In the genomic region with DNA sequence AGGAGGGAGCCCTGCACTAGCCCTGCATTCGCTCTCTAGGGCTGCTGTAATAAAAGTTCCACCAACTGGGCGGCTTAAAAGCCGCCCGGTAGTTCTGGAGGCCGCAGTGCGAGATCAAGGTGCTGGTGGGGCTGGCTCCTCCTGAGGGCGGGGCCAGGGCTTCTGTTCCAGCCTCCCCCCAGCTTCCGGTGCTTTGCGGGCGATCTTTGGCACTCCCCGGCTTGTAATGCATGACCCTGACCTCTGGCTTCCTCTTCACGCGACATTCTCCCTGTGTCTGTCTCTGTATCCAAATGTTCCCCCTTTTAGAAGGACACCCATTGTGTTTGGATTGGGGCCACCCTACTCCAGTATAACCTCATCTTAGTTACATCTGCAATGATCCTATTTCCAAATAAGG, we compare ENCODE assay signal across 1 cellular context.
A peak's percentile ranks its signal among the peaks of the same experiment; 100 is the strongest.
TF ChIP-seq lines count a peak whose summit lies in the region.

No MANE protein-coding gene starts in this region.

TF ChIP-seq in HepG2, 621 proteins besides CTCF, POLR2A, EP300 and RAD21 (continued from another document and continues in another):
- TF ChIP-seq ARID4A (CRISPR knock-in tag; IDR thresholded peaks at IDR 0.05; ENCODE audit: borderline replicate concordance) (no peak), ZBTB25 (CRISPR knock-in tag; IDR thresholded peaks at IDR 0.05) (0 out of 2 replicates have a peak, but pooled peaks have one; percentile 34), ZSCAN25 (CRISPR knock-in tag; IDR thresholded peaks at IDR 0.05) (no peak), ZFP41 (CRISPR knock-in tag; IDR thresholded peaks at IDR 0.05; ENCODE audit: borderline replicate concordance) (no peak), HHEX (CRISPR knock-in tag; IDR thresholded peaks at IDR 0.05) (0 out of 2 replicates have a peak, but pooled peaks have one; percentile 24), ZNF431 (CRISPR knock-in tag; IDR thresholded peaks at IDR 0.05; ENCODE audit: borderline replicate concordance, low read depth) (no peak), RXRA (CRISPR knock-in tag; IDR thresholded peaks at IDR 0.05) (0 out of 2 replicates have a peak, but pooled peaks have one; percentile 42), FOXO1 (CRISPR knock-in tag; IDR thresholded peaks at IDR 0.05) (no peak), ZFYVE20 (CRISPR knock-in tag; IDR thresholded peaks at IDR 0.05; ENCODE audit: borderline replicate concordance, low read depth) (no peak), HOMEZ (CRISPR knock-in tag; IDR thresholded peaks at IDR 0.05; ENCODE audit: low read depth) (peak; percentile 78; the same call in 1 of the 2 replicates), MBD4 (IDR thresholded peaks at IDR 0.05; ENCODE audit: borderline replicate concordance, low read length) (no peak), GABPB1 (CRISPR knock-in tag; IDR thresholded peaks at IDR 0.05) (peak; percentile 81), ZNF879 (CRISPR knock-in tag; IDR thresholded peaks at IDR 0.05) (no peak), RXRB (CRISPR knock-in tag; IDR thresholded peaks at IDR 0.05; ENCODE audit: borderline replicate concordance) (peak; percentile 25; the same call in 1 of the 2 replicates), KDM5B (CRISPR knock-in tag; IDR thresholded peaks at IDR 0.05; ENCODE audit: borderline replicate concordance) (no peak), FOXP4 (CRISPR knock-in tag; IDR thresholded peaks at IDR 0.05) (0 out of 2 replicates have a peak, but pooled peaks have one; percentile 22), ZNF160 (CRISPR knock-in tag; IDR thresholded peaks at IDR 0.05) (no peak), GMEB2 (CRISPR knock-in tag; IDR thresholded peaks at IDR 0.05; ENCODE audit: low read depth) (no peak), ZNF546 (CRISPR knock-in tag; conservative IDR thresholded peaks at IDR 0.05) (no peak), ZBTB21 (CRISPR knock-in tag; IDR thresholded peaks at IDR 0.05) (no peak), FLYWCH1 (CRISPR knock-in tag; IDR thresholded peaks at IDR 0.05) (no peak), ZNF350 (CRISPR knock-in tag; IDR thresholded peaks at IDR 0.05; ENCODE audit: borderline replicate concordance, low read depth) (0 out of 2 replicates have a peak, but pooled peaks have one; percentile 18), TEAD3 (CRISPR knock-in tag; optimal IDR thresholded peaks at IDR 0.05; ENCODE audit: borderline replicate concordance) (peak; percentile 7), CENPX (CRISPR knock-in tag; IDR thresholded peaks at IDR 0.05) (no peak), NRL (CRISPR knock-in tag; IDR thresholded peaks at IDR 0.05; ENCODE audit: borderline replicate concordance) (no peak), ZNF850 (CRISPR knock-in tag; conservative IDR thresholded peaks at IDR 0.05) (no peak), POGZ (CRISPR knock-in tag; IDR thresholded peaks at IDR 0.05) (peak; percentile 74), LCORL (IDR thresholded peaks at IDR 0.05) (no peak), LCORL (CRISPR knock-in tag; IDR thresholded peaks at IDR 0.05) (peak; percentile 13; the same call in 1 of the 2 replicates), KAT8 (CRISPR knock-in tag; IDR thresholded peaks at IDR 0.05) (0 out of 2 replicates have a peak, but pooled peaks have one; percentile 35), ZNF543 (CRISPR knock-in tag; IDR thresholded peaks at IDR 0.05) (no peak), SUZ12 (IDR thresholded peaks at IDR 0.05; ENCODE audit: low read depth, low read length) (no peak), ERF (CRISPR knock-in tag; IDR thresholded peaks at IDR 0.05) (peak; percentile 73; the same call in 1 of the 2 replicates), ZBTB44 (CRISPR knock-in tag; IDR thresholded peaks at IDR 0.05) (no peak)
- TF ChIP-seq, protein P1, sequence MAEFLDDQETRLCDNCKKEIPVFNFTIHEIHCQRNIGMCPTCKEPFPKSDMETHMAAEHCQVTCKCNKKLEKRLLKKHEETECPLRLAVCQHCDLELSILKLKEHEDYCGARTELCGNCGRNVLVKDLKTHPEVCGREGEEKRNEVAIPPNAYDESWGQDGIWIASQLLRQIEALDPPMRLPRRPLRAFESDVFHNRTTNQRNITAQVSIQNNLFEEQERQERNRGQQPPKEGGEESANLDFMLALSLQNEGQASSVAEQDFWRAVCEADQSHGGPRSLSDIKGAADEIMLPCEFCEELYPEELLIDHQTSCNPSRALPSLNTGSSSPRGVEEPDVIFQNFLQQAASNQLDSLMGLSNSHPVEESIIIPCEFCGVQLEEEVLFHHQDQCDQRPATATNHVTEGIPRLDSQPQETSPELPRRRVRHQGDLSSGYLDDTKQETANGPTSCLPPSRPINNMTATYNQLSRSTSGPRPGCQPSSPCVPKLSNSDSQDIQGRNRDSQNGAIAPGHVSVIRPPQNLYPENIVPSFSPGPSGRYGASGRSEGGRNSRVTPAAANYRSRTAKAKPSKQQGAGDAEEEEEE (CRISPR knock-in tag; IDR thresholded peaks at IDR 0.05; ENCODE audit: borderline replicate concordance), result no peak
- TF ChIP-seq, protein P2, sequence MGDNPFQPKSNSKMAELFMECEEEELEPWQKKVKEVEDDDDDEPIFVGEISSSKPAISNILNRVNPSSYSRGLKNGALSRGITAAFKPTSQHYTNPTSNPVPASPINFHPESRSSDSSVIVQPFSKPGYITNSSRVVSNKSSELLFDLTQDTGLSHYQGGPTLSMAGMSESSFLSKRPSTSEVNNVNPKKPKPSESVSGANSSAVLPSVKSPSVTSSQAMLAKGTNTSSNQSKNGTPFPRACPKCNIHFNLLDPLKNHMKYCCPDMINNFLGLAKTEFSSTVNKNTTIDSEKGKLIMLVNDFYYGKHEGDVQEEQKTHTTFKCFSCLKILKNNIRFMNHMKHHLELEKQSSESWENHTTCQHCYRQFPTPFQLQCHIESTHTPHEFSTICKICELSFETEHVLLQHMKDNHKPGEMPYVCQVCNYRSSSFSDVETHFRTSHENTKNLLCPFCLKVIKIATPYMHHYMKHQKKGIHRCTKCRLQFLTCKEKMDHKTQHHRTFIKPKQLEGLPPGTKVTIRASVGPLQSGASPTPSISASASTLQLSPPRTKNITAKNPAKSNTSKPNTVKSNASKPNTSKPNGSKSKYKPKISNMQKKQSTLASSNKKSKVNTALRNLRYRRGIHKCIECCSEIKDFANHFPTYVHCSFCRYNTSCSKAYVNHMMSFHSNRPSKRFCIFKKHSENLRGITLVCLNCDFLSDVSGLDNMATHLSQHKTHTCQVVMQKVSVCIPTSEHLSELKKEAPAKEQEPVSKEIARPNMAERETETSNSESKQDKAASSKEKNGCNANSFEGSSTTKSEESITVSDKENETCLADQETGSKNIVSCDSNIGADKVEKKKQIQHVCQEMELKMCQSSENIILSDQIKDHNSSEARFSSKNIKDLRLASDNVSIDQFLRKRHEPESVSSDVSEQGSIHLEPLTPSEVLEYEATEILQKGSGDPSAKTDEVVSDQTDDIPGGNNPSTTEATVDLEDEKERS (CRISPR knock-in tag; IDR thresholded peaks at IDR 0.05), result no peak
- TF ChIP-seq, protein P3, sequence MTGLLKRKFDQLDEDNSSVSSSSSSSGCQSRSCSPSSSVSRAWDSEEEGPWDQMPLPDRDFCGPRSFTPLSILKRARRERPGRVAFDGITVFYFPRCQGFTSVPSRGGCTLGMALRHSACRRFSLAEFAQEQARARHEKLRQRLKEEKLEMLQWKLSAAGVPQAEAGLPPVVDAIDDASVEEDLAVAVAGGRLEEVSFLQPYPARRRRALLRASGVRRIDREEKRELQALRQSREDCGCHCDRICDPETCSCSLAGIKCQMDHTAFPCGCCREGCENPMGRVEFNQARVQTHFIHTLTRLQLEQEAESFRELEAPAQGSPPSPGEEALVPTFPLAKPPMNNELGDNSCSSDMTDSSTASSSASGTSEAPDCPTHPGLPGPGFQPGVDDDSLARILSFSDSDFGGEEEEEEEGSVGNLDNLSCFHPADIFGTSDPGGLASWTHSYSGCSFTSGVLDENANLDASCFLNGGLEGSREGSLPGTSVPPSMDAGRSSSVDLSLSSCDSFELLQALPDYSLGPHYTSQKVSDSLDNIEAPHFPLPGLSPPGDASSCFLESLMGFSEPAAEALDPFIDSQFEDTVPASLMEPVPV (CRISPR knock-in tag; IDR thresholded peaks at IDR 0.05), result no peak
- TF ChIP-seq, protein P4, sequence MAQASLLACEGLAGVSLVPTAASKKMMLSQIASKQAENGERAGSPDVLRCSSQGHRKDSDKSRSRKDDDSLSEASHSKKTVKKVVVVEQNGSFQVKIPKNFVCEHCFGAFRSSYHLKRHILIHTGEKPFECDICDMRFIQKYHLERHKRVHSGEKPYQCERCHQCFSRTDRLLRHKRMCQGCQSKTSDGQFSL (CRISPR knock-in tag; IDR thresholded peaks at IDR 0.05), result no peak
